In the genomic region with DNA sequence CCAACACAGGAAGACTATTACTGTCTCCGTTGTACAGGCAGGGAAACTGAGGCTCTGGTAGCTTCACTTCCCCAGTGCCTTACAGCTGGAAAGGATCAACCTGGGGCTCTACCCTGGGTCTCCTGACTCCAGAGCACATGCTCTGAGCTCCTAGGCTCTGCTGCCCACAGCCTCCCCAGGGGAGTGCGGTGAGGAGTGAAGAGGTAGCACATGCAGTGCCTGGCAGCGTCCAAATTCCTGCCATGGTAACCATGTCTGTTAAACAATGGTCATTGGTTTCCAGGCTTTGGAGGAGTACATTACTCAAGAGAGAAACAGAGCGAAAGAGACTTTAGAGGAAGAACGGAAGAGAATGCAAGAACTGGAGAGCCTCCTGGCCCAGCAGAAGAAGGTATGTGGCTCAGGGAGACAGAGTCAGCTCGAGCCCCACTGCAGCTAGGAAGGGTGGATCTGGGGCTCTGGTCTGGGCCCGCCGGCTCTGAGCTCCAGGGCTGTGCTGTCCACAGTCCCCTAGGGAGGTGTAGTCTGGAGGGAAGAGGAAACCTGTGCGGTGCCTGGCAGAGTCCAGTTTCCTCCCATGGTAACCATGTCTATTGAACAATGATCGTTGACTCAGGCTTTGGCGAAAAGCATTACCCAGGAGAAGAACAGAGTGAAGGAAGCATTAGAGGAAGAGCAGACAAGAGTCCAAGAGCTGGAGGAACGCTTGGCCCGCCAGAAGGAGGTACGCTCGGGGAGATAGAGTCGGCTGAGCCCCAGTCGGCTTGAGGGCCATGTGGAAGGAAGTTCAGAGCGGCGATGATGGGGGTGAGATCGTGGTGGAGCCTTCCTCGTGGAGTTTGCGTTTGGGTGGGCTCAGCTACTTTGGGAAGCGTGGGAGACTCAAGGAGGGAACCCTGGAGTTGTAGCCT, we compare ENCODE assay signal across 1 cellular context.
TF ChIP-seq lines count a peak whose summit lies in the region.

No MANE protein-coding gene starts in this region.

TF ChIP-seq in HCT116, 20 proteins besides CTCF, POLR2A, EP300 and RAD21:
- TF ChIP-seq FOSL1 (IDR thresholded peaks at IDR 0.05; ENCODE audit: low read depth) = no peak
- TF ChIP-seq EZH2 (IDR thresholded peaks at IDR 0.05) = no peak
- no peak for TF ChIP-seq ZNF274 (IDR thresholded peaks at IDR 0.05; ENCODE audit: low read depth, low read length)
- TF ChIP-seq SIN3A (IDR thresholded peaks at IDR 0.05; ENCODE audit: low read depth) = no peak
- no peak for TF ChIP-seq YY1 (IDR thresholded peaks at IDR 0.05; ENCODE audit: extremely low read depth, insufficient replicate concordance, low read depth, low read length)
- TF ChIP-seq ZBTB33 (IDR thresholded peaks at IDR 0.05; ENCODE audit: extremely low read depth, insufficient replicate concordance, low read length) = no peak
- no peak for TF ChIP-seq POLR2AphosphoS5 (IDR thresholded peaks at IDR 0.05; ENCODE audit: low read depth, low read length)
- no peak for TF ChIP-seq ELF1 (IDR thresholded peaks at IDR 0.05; ENCODE audit: borderline replicate concordance, low read depth)
- no peak for TF ChIP-seq CBX3 (IDR thresholded peaks at IDR 0.05; ENCODE audit: low read depth)
- no peak for TF ChIP-seq ATF3 (IDR thresholded peaks at IDR 0.05)
- TF ChIP-seq JUND (IDR thresholded peaks at IDR 0.05) = no peak
- TF ChIP-seq EGR1 (IDR thresholded peaks at IDR 0.05; ENCODE audit: low read depth) = no peak
- TF ChIP-seq ZFX (IDR thresholded peaks at IDR 0.05) = no peak
- TF ChIP-seq SP1 (IDR thresholded peaks at IDR 0.05; ENCODE audit: low read depth) = no peak
- TF ChIP-seq, protein P1, sequence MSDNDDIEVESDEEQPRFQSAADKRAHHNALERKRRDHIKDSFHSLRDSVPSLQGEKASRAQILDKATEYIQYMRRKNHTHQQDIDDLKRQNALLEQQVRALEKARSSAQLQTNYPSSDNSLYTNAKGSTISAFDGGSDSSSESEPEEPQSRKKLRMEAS (IDR thresholded peaks at IDR 0.05) = no peak
- TF ChIP-seq SRF (IDR thresholded peaks at IDR 0.05; ENCODE audit: low read depth) = no peak
- TF ChIP-seq REST (IDR thresholded peaks at IDR 0.05; ENCODE audit: low read depth) = no peak
- no peak for TF ChIP-seq TCF7L2 (IDR thresholded peaks at IDR 0.05; ENCODE audit: borderline replicate concordance, extremely low read depth, insufficient read depth, insufficient read length)
- no peak for TF ChIP-seq CEBPB (IDR thresholded peaks at IDR 0.05; ENCODE audit: low read depth)
